Comparison of ENCODE assay signal across 13 cellular contexts in genomic region chr14:22488522-22489246, GRCh38.
DNase-seq lines count a peak whose midpoint lies in the region; ATAC-seq, FAIRE-seq and TF ChIP-seq lines count a peak whose summit lies in the region.
"Had no signal": no experiment of that assay in that cellular context is flagged by ENCODE, and none has a peak within 500 bp of the region (broad histone marks: within the 10 kb centered on the region; RNA-seq: fewer than 3 reads in every experiment).

No MANE protein-coding gene starts in this region.

- in situ Hi-C loops in GM13976 (cut with MboI; ENCODE audit: low sequenced_read_pairs, unreplicated experiment), result no loop called here

- H3F3A ChIP-seq in SU-DHL-6 (ENCODE audit: insufficient read depth), result peaks cover 54% of the 10 kb centered on the region

- H3K27ac ChIP-seq in SU-DHL-6 (ENCODE audit: low read depth, low read length) (peak overlapping the region; percentile 96), colonic mucosa (no peak overlapping the region)
- H3K27ac ChIP-seq: dorsolateral prefrontal cortex, foreskin keratinocyte, SK-N-MC had no signal

- no peaks in the 10 kb centered on the region for H3K27me3 Mint-ChIP-seq in activated CD4-positive, alpha-beta T cell treated with anti-CD3 and anti-CD28 coated beads, Interleukin-2, amount 10 ng/mL, durations not matched to agents 24 days and 14 days
- no peaks in the 10 kb centered on the region for H3K27me3 Mint-ChIP-seq in naive thymus-derived CD8-positive, alpha-beta T cell

- no peak overlapping the region for H2AFZ ChIP-seq in SU-DHL-6 (ENCODE audit: low read depth, low read length, severe bottlenecking)

- H3K4me1 Mint-ChIP-seq in activated CD4-positive, alpha-beta T cell treated with anti-CD3 and anti-CD28 coated beads, Interleukin-2, amount 10 ng/mL, durations not matched to agents 24 days and 14 days, result peaks cover 21% of the 10 kb centered on the region
- peaks cover 0 to 89% (median 9%) of the 10 kb centered on the region in 4 donors for H3K4me1 Mint-ChIP-seq in naive thymus-derived CD8-positive, alpha-beta T cell

- no peaks in the 10 kb centered on the region for H3K9me2 ChIP-seq in SU-DHL-6 (replicated peaks; ENCODE audit: insufficient read depth, low read length)

- no peaks in the 10 kb centered on the region for H3K79me2 ChIP-seq in SU-DHL-6 (ENCODE audit: insufficient read depth, low read length)

- peak; percentile 58 for DNase-seq in activated CD4-positive, alpha-beta T cell treated with anti-CD3 and anti-CD28 coated beads, Interleukin-2, amount 10 ng/mL, durations not matched to agents 24 days and 14 days
- DNase-seq in activated CD4-positive, alpha-beta T cell treated with anti-CD3 and anti-CD28 coated beads for 48 hours, result no peak
- DNase-seq in naive thymus-derived CD8-positive, alpha-beta T cell, result no peak
- no peak for DNase-seq in colonic mucosa
- DNase-seq in HTR-8/SVneo (ENCODE audit: insufficient read length, low spot score), result no peak
- no peak for DNase-seq in GM13976 (ENCODE audit: low spot score)
- DNase-seq: dorsolateral prefrontal cortex, foreskin keratinocyte, NCI-H1092 treated with DMSO at 0.1 percent for 48 hours had no signal

- H3K9me3 ChIP-seq in SU-DHL-6 (ENCODE audit: insufficient read depth, low read length) (no peaks in the 10 kb centered on the region), colonic mucosa (no peaks in the 10 kb centered on the region)

- no peaks in the 10 kb centered on the region for H3K9me3 Mint-ChIP-seq in activated CD4-positive, alpha-beta T cell treated with anti-CD3 and anti-CD28 coated beads, Interleukin-2, amount 10 ng/mL, durations not matched to agents 24 days and 14 days
- H3K9me3 Mint-ChIP-seq in naive thymus-derived CD8-positive, alpha-beta T cell, result no peaks in the 10 kb centered on the region
- H3K9me3 Mint-ChIP-seq: neural crest cell had no signal

- intact Hi-C loops in activated CD4-positive, alpha-beta T cell treated with anti-CD3 and anti-CD28 coated beads, Interleukin-2, amount 10 ng/mL, durations not matched to agents 24 days and 14 days (cut with micrococcal nuclease), result no loop called here
- intact Hi-C loops in colonic mucosa (cut with DNase I), result no loop called here

- H3K4me2 ChIP-seq in SU-DHL-6 (ENCODE audit: low read depth, low read length, poor library complexity, severe bottlenecking), result peak overlapping the region; percentile 50

- peaks cover 78% of the 10 kb centered on the region for H3K36me3 Mint-ChIP-seq in activated CD4-positive, alpha-beta T cell treated with anti-CD3 and anti-CD28 coated beads, Interleukin-2, amount 10 ng/mL, durations not matched to agents 24 days and 14 days (ENCODE audit: low read depth)
- peaks cover 0 to 38% (median 19%) of the 10 kb centered on the region in 3 donors for H3K36me3 Mint-ChIP-seq in naive thymus-derived CD8-positive, alpha-beta T cell

- no peak for FAIRE-seq in HTR-8/SVneo (lab: Jason Lieb, UNC)

- peak; percentile 39 for ATAC-seq in GM19463 (IDR thresholded peaks at IDR 0.05; ENCODE audit: unreplicated experiment)
- ATAC-seq in naive thymus-derived CD8-positive, alpha-beta T cell, result no peak
- ATAC-seq: foreskin keratinocyte had no signal

- H3K27ac Mint-ChIP-seq in activated CD4-positive, alpha-beta T cell treated with anti-CD3 and anti-CD28 coated beads, Interleukin-2, amount 10 ng/mL, durations not matched to agents 24 days and 14 days, result peak overlapping the region; percentile 99
- H3K27ac Mint-ChIP-seq in naive thymus-derived CD8-positive, alpha-beta T cell, result peak overlapping the region in 9 of 10 donors; percentile 78 to 96 (median 89)

- TF ChIP-seq CTCF in SU-DHL-6 (IDR thresholded peaks at IDR 0.05; ENCODE audit: insufficient read depth, low read length, poor library complexity, severe bottlenecking) (no peak), colonic mucosa (IDR thresholded peaks at IDR 0.05) (no peak), GM13976 (IDR thresholded peaks at IDR 0.05; ENCODE audit: borderline replicate concordance, control extremely low read depth, extremely low read depth, insufficient read depth, missing control alignments) (no peak)

- H3K36me3 ChIP-seq in SU-DHL-6 (ENCODE audit: low read length) (no peaks in the 10 kb centered on the region), colonic mucosa (no peaks in the 10 kb centered on the region)

- no peaks in the 10 kb centered on the region for H3K27me3 ChIP-seq in SU-DHL-6 (ENCODE audit: low read length)
- H3K27me3 ChIP-seq in colonic mucosa, result no peaks in the 10 kb centered on the region

- peak overlapping the region; percentile 87 for H3K4me3 Mint-ChIP-seq in activated CD4-positive, alpha-beta T cell treated with anti-CD3 and anti-CD28 coated beads, Interleukin-2, amount 10 ng/mL, durations not matched to agents 24 days and 14 days
- H3K4me3 Mint-ChIP-seq in naive thymus-derived CD8-positive, alpha-beta T cell, result peak overlapping the region; percentile 57 to 93 (median 87)
- H3K4me3 Mint-ChIP-seq: neural crest cell had no signal

- no peaks in the 10 kb centered on the region for H4K20me1 ChIP-seq in SU-DHL-6 (ENCODE audit: low read depth, low read length)

- POLR2A ChIA-PET in naive thymus-derived CD8-positive, alpha-beta T cell (lab: Charles Lee), result interaction anchor here (1.0 to 1.3 kb wide), 3 partner anchors 12 to 76 kb away, joined by 3 to 5 read pairs (median 3); no protein-coding TSS in a partner anchor

- H3K4me3 ChIP-seq in SU-DHL-6 (ENCODE audit: insufficient read depth, low read length, poor library complexity, severe bottlenecking), result no peak overlapping the region
- H3K4me3 ChIP-seq in colonic mucosa, result no peak overlapping the region
- H3K4me3 ChIP-seq: dorsolateral prefrontal cortex, SK-N-MC had no signal

- no peaks in the 10 kb centered on the region for H3K4me1 ChIP-seq in colonic mucosa
- H3K4me1 ChIP-seq: foreskin keratinocyte had no signal

- H3K9ac ChIP-seq in SU-DHL-6 (ENCODE audit: low read length) (peak overlapping the region; percentile 65), colonic mucosa (ENCODE audit: low read depth in 2 of 2, low read length in 2 of 2) (no peak overlapping the region)
